ENCODE assay signal across 30 cellular contexts in genomic region chr16:86318119-86318518, GRCh38.
A peak's percentile ranks its signal among the peaks of the same experiment; 100 is the strongest.
DNase-seq lines count a peak whose midpoint lies in the region; ATAC-seq and TF ChIP-seq lines count a peak whose summit lies in the region.
"Had no signal": no experiment of that assay in that cellular context is flagged by ENCODE, and none has a peak within 500 bp of the region (broad histone marks: within the 10 kb centered on the region; RNA-seq: fewer than 3 reads in every experiment).

No MANE protein-coding gene starts in this region.

- no peak overlapping the region for H3K4me2 ChIP-seq in parathyroid adenoma (ENCODE audit: low read length)
- H3K4me2 ChIP-seq: BLaER1, SK-N-SH had no signal

- intact Hi-C loops in activated CD4-positive, alpha-beta memory T cell treated with anti-CD3 and anti-CD28 coated beads for 36 hours (cut with micrococcal nuclease), result no loop called here

- H3K27me3 Mint-ChIP-seq in activated CD4-positive, alpha-beta memory T cell treated with anti-CD3 and anti-CD28 coated beads for 36 hours, result no peaks in the 10 kb centered on the region
- no peaks in the 10 kb centered on the region for H3K27me3 Mint-ChIP-seq in activated CD4-positive, alpha-beta memory T cell treated with anti-CD3 and anti-CD28 coated beads, Interleukin-2, amount 10 ng/mL, durations not matched to agents 7 days and 5 days

- no peaks in the 10 kb centered on the region for H3K36me3 Mint-ChIP-seq in activated CD4-positive, alpha-beta memory T cell treated with anti-CD3 and anti-CD28 coated beads for 36 hours
- H3K36me3 Mint-ChIP-seq in activated CD4-positive, alpha-beta memory T cell treated with anti-CD3 and anti-CD28 coated beads, Interleukin-2, amount 10 ng/mL, durations not matched to agents 7 days and 5 days (ENCODE audit: low read depth), result no peaks in the 10 kb centered on the region

- H3K27ac ChIP-seq in HEK293 (ENCODE audit: extremely low read depth, low read depth, low read length) (no peak overlapping the region), parathyroid adenoma (no peak overlapping the region)
- H3K27ac ChIP-seq: BLaER1, heart right ventricle, skin epidermis, suprapubic skin, VCaP had no signal

- no peak for ATAC-seq in GM18868 (IDR thresholded peaks at IDR 0.05; ENCODE audit: unreplicated experiment)
- ATAC-seq: GM12878, heart right ventricle, left cardiac atrium had no signal

- peak overlapping the region; percentile 67 for H3K27ac Mint-ChIP-seq in activated CD4-positive, alpha-beta memory T cell treated with anti-CD3 and anti-CD28 coated beads for 36 hours
- no peak overlapping the region for H3K27ac Mint-ChIP-seq in activated CD4-positive, alpha-beta memory T cell treated with anti-CD3 and anti-CD28 coated beads, Interleukin-2, amount 10 ng/mL, durations not matched to agents 7 days and 5 days
- H3K27ac Mint-ChIP-seq: activated CD4-positive, alpha-beta T cell treated with anti-CD3 and anti-CD28 coated beads, Interleukin-2, amount 10 ng/mL, durations not matched to agents 24 days and 14 days; T-helper 2 cell treated with Interferon-gamma antibody and Interleukin-4, amounts not matched to agents 5 μg/mL and 100 μg/mL, for 36 hours had no signal

- H3K36me3 ChIP-seq in HEK293 (ENCODE audit: control insufficient read depth in 2 of 2, insufficient read depth in 1 of 2, low read length in 2 of 2) (no peaks in the 10 kb centered on the region), parathyroid adenoma (ENCODE audit: control insufficient read depth, insufficient read depth, low read length) (no peaks in the 10 kb centered on the region)
- H3K36me3 ChIP-seq: BLaER1, heart right ventricle, suprapubic skin had no signal

- peak overlapping the region; percentile 46 for H2AFZ ChIP-seq in parathyroid adenoma

- no peaks in the 10 kb centered on the region for H3K4me1 Mint-ChIP-seq in activated CD4-positive, alpha-beta memory T cell treated with anti-CD3 and anti-CD28 coated beads for 36 hours (ENCODE audit: low read depth)
- no peaks in the 10 kb centered on the region for H3K4me1 Mint-ChIP-seq in activated CD4-positive, alpha-beta memory T cell treated with anti-CD3 and anti-CD28 coated beads, Interleukin-2, amount 10 ng/mL, durations not matched to agents 7 days and 5 days
- H3K4me1 Mint-ChIP-seq: activated CD4-positive, alpha-beta T cell treated with anti-CD3 and anti-CD28 coated beads, Interleukin-2, amount 10 ng/mL, durations not matched to agents 24 days and 14 days had no signal

- TF ChIP-seq CTCF in HEK293 (tag by site-specific recombination; IDR thresholded peaks at IDR 0.05) (no peak), parathyroid adenoma (IDR thresholded peaks at IDR 0.05) (no peak)

- no peak overlapping the region for H3K4me3 ChIP-seq in HEK293 (ENCODE audit: low read depth, low read length)
- H3K4me3 ChIP-seq in parathyroid adenoma (ENCODE audit: low read depth, low read length), result no peak overlapping the region
- H3K4me3 ChIP-seq: BLaER1, GM12878, heart right ventricle, skin epidermis, suprapubic skin had no signal

- H3K27me3 ChIP-seq in parathyroid adenoma (ENCODE audit: control insufficient read depth, insufficient read depth, low read length), result no peaks in the 10 kb centered on the region
- H3K27me3 ChIP-seq: BLaER1 had no signal

- CTCF ChIA-PET in activated CD4-positive, alpha-beta memory T cell treated with anti-CD3 and anti-CD28 coated beads for 36 hours (lab: Charles Lee), result no interaction called here
- CTCF ChIA-PET in activated CD4-positive, alpha-beta memory T cell treated with anti-CD3 and anti-CD28 coated beads, Interleukin-2, amount 10 ng/mL, durations not matched to agents 7 days and 5 days (lab: Charles Lee), result no interaction called here
- CTCF ChIA-PET in HEK293 (lab: Yijun Ruan, JAX), result interaction anchor here (0.7 kb wide), 1 partner anchor 30 kb away, joined by 3 read pairs; no protein-coding TSS in a partner anchor

- H3K9me3 ChIP-seq in HEK293 (ENCODE audit: control insufficient read depth, insufficient read depth, low read depth, low read length) (no peaks in the 10 kb centered on the region), parathyroid adenoma (ENCODE audit: control insufficient read depth, low read length) (no peaks in the 10 kb centered on the region)
- H3K9me3 ChIP-seq: BLaER1, heart right ventricle, SK-N-SH, suprapubic skin had no signal

- no peak overlapping the region for H3K9ac ChIP-seq in parathyroid adenoma
- H3K9ac ChIP-seq: BLaER1, SK-N-SH had no signal

- no peaks in the 10 kb centered on the region for H3K9me3 Mint-ChIP-seq in activated CD4-positive, alpha-beta memory T cell treated with anti-CD3 and anti-CD28 coated beads for 36 hours
- H3K9me3 Mint-ChIP-seq in activated CD4-positive, alpha-beta memory T cell treated with anti-CD3 and anti-CD28 coated beads, Interleukin-2, amount 10 ng/mL, durations not matched to agents 7 days and 5 days, result no peaks in the 10 kb centered on the region
- H3K9me3 Mint-ChIP-seq: activated CD4-positive, alpha-beta T cell treated with anti-CD3 and anti-CD28 coated beads, Interleukin-2, amount 10 ng/mL, durations not matched to agents 24 days and 14 days; T-helper 2 cell treated with Interferon-gamma antibody and Interleukin-4, amounts not matched to agents 5 μg/mL and 100 μg/mL, for 36 hours had no signal

- H3K79me2 ChIP-seq in parathyroid adenoma, result no peaks in the 10 kb centered on the region

- POLR2A ChIA-PET in activated CD4-positive, alpha-beta memory T cell treated with anti-CD3 and anti-CD28 coated beads for 36 hours (lab: Charles Lee), result no interaction called here
- POLR2A ChIA-PET in activated CD4-positive, alpha-beta memory T cell treated with anti-CD3 and anti-CD28 coated beads, Interleukin-2, amount 10 ng/mL, durations not matched to agents 7 days and 5 days (lab: Charles Lee), result no interaction called here
- POLR2A ChIA-PET in HEK293 (lab: Yijun Ruan, JAX), result no interaction called here

- H3K4me3 Mint-ChIP-seq in activated CD4-positive, alpha-beta memory T cell treated with anti-CD3 and anti-CD28 coated beads for 36 hours, result peak overlapping the region; percentile 35
- no peak overlapping the region for H3K4me3 Mint-ChIP-seq in activated CD4-positive, alpha-beta memory T cell treated with anti-CD3 and anti-CD28 coated beads, Interleukin-2, amount 10 ng/mL, durations not matched to agents 7 days and 5 days
- H3K4me3 Mint-ChIP-seq: activated CD4-positive, alpha-beta T cell treated with anti-CD3 and anti-CD28 coated beads, Interleukin-2, amount 10 ng/mL, durations not matched to agents 24 days and 14 days; T-helper 2 cell treated with Interferon-gamma antibody and Interleukin-4, amounts not matched to agents 5 μg/mL and 100 μg/mL, for 36 hours had no signal

- H3K4me1 ChIP-seq in HEK293 (ENCODE audit: control insufficient read depth, insufficient read depth, low read length), result peaks cover 2% of the 10 kb centered on the region; the same call in 1 of the 2 replicates
- H3K4me1 ChIP-seq in parathyroid adenoma, result no peaks in the 10 kb centered on the region
- H3K4me1 ChIP-seq: heart right ventricle had no signal

- DNase-seq in activated CD4-positive, alpha-beta memory T cell treated with anti-CD3 and anti-CD28 coated beads for 36 hours, result no peak
- no peak for DNase-seq in activated CD4-positive, alpha-beta memory T cell treated with anti-CD3 and anti-CD28 coated beads, Interleukin-2, amount 10 ng/mL, durations not matched to agents 7 days and 5 days
- peak; percentile 37 for DNase-seq in SK-N-DZ (ENCODE audit: low spot score)
- no peak for DNase-seq in HuH-7.5 (ENCODE audit: low spot score)
- DNase-seq in cortex of kidney (lab: John Stamatoyannopoulos, UW), result no peak
- DNase-seq: ACHN; activated CD8-positive, alpha-beta memory T cell treated with anti-CD3 and anti-CD28 coated beads, Interleukin-2, amount 50 U/mL, for 48 hours; activated gamma-delta T cell; COR-L47; DMS79 treated with DMSO at 0.1 percent for 48 hours; effector memory CD4-positive, alpha-beta T cell; erythroblast; foreskin fibroblast; heart right ventricle; left cardiac atrium; NCI-H1436; NCI-H2107; NCI-H524 treated with DMSO at 0.1 percent for 48 hours; SK-N-SH; stimulated activated CD4-positive, alpha-beta T cell treated with anti-CD3 and anti-CD28 coated beads, Interleukin-1b, Interleukin-23, amount 100 ng/mL, for 48 hours had no signal

TF ChIP-seq in HEK293, 187 proteins besides CTCF, POLR2A, EP300 and RAD21:
- TF ChIP-seq KLF8 (tag by site-specific recombination; IDR thresholded peaks at IDR 0.05) (no peak), ZNF155 (tag by site-specific recombination; IDR thresholded peaks at IDR 0.05) (no peak), ZNF664 (tag by site-specific recombination; IDR thresholded peaks at IDR 0.05) (peak; percentile 43; the same call in 1 of the 2 replicates), ZBTB10 (tag by site-specific recombination; IDR thresholded peaks at IDR 0.05) (no peak), ZNF596 (tag by site-specific recombination; IDR thresholded peaks at IDR 0.05) (no peak), HOXD13 (CRISPR knock-in tag; IDR thresholded peaks at IDR 0.05; ENCODE audit: borderline replicate concordance) (no peak), RBAK (tag by site-specific recombination; IDR thresholded peaks at IDR 0.05) (no peak), SP2 (tag by site-specific recombination; IDR thresholded peaks at IDR 0.05) (no peak)
